ENCODE assay signal across 8 cellular contexts in the genomic region with DNA sequence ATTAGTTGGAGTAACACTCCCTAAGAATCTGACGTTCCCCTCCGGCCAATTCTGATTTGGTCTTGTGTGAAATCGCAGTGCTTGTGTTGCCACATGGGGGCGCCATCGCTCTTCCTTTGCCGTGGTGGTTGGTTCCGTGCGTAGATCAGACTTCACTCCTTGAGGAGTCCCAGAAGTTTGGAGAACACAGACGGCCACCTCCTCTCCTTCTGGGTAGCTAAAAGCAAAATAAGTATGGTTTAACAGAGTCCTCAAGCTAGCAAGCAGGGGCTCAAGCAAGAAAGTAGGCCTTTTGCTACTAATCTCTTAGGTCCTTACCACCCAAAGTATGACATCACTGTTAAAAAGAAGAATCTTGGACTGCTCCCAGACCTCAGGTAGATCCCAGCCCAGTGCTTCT. TPM values are rescaled to one million over a fixed set of nuclear protein-coding genes. Genes with fewer than 3 reads are reported as not detected.
A peak's percentile ranks its signal among the peaks of the same experiment; 100 is the strongest.
DNase-seq lines count a peak whose midpoint lies in the region; TF ChIP-seq lines count a peak whose summit lies in the region.

No MANE protein-coding gene starts in this region.

- TF ChIP-seq POLR2A in testis (IDR thresholded peaks at IDR 0.05) = no peak

- H3K27ac ChIP-seq in SJCRH30 = no peak overlapping the region
- H3K27ac ChIP-seq in testis = no peak overlapping the region

- intact Hi-C loops in testis (cut with DNase I; ENCODE audit: low total_unique reads) = no loop called here

- H3K4me1 ChIP-seq in SJCRH30 (no peaks in the 10 kb centered on the region), testis (no peaks in the 10 kb centered on the region)

- DNase-seq in activated gamma-delta T cell treated with Interleukin-2 at 50 U/mL for 16 hours = peak; percentile 78
- DNase-seq in activated gamma-delta T cell (lab: John Stamatoyannopoulos, UW) = no peak
- DNase-seq in LoVo (ENCODE audit: low spot score) = peak; percentile 88
- peak; percentile 76 to 91 for DNase-seq in SJCRH30
- DNase-seq in activated effector memory CD4-positive, alpha-beta T cell treated with Interleukin-2 at 50 U/mL for 16 hours = peak; percentile 66
- DNase-seq in foreskin melanocyte = peak; percentile 72
- DNase-seq in occipital lobe (lab: John Stamatoyannopoulos, UW) = peak; percentile 71
- peak; percentile 94 for DNase-seq in testis

- peak; percentile 62 to 93 (median 88) for TF ChIP-seq CTCF in testis (IDR thresholded peaks at IDR 0.05)

- no peak overlapping the region for H3K4me3 ChIP-seq in SJCRH30
- H3K4me3 ChIP-seq in testis = no peak overlapping the region

- H3K9me3 ChIP-seq in SJCRH30 (replicated peaks) = no peaks in the 10 kb centered on the region
- H3K9me3 ChIP-seq in testis = no peaks in the 10 kb centered on the region

- 6 to 12% methylated on average over 9 of the region's 9 CpGs for WGBS in testis, 2 donors

- H3K27me3 ChIP-seq in SJCRH30 (no peaks in the 10 kb centered on the region; the same call in 1 of the 2 replicates), testis (no peaks in the 10 kb centered on the region)

- H3K36me3 ChIP-seq in SJCRH30 = peaks cover 1% of the 10 kb centered on the region; the same call in 1 of the 2 replicates
- no peaks in the 10 kb centered on the region for H3K36me3 ChIP-seq in testis (ENCODE audit: low read depth, missing control alignments)

RNA-seq across cellular contexts. Expression of a gene that starts 59.5 kb away (rescaled TPM):
- 166 and 173 TPM in 2 replicates for total RNA-seq in SJCRH30 (2014; rRNA removed; shearing (Covaris generic))
- 129 TPM for total RNA-seq in occipital lobe
- total RNA-seq in testis = 100 to 1,000 TPM; 107 to 108 TPM
- polyA plus RNA-seq in testis (ENCODE audit: insufficient read depth, low read depth, low replicate concordance) = 143 TPM
